ENCODE assay signal across 1 cellular context in the genomic region with DNA sequence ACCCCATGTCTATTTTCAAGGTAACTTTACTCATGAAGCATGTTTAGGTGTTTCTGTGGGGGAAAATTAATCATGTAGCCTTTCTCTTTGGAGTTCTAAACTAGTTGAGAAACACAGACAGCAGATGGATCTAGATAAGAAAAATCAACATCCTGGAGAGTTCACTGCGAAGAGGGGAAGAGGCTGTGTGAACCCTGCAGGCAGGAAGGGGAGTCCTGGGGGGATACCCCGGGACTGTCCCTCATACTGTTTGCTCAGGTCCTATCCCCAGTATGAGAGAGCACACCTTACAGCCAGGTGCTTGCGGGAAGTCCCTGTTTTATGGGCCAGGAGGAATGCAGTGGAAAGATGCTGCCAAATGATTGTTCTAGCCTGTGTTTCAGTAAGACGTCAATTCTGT.
TF ChIP-seq lines count a peak whose summit lies in the region.

No MANE protein-coding gene starts in this region.

TF ChIP-seq in SK-N-SH, 30 proteins besides CTCF, POLR2A, EP300 and RAD21 (continued from another document):
- TF ChIP-seq PBX3 (IDR thresholded peaks at IDR 0.05): no peak
- no peak for TF ChIP-seq RXRA (IDR thresholded peaks at IDR 0.05; ENCODE audit: borderline replicate concordance, low read depth)
- TF ChIP-seq JUND (IDR thresholded peaks at IDR 0.05): no peak
- TF ChIP-seq FOSL2 (IDR thresholded peaks at IDR 0.05; ENCODE audit: borderline replicate concordance, low read depth): no peak
